ENCODE assay signal across 27 cellular contexts in genomic region chr3:89234620-89235019, GRCh38.
"Had no signal": no experiment of that assay in that cellular context is flagged by ENCODE, and none has a peak within 500 bp of the region (broad histone marks: within the 10 kb centered on the region; RNA-seq: fewer than 3 reads in every experiment).

No MANE protein-coding gene starts in this region.

- H3K4me3 ChIP-seq: stomach, suprapubic skin, testis, thoracic aorta, thyroid gland, tibial artery, tibial nerve, transverse colon, upper lobe of left lung, upper lobe of right lung, uterus, vagina had no signal

- H3K27me3 ChIP-seq: stomach, suprapubic skin, testis, thyroid gland, tibial artery, tibial nerve, transverse colon, upper lobe of left lung, upper lobe of right lung, uterus, vagina had no signal

- H3K4me1 ChIP-seq: suprapubic skin, testis, thyroid gland, tibial artery, transverse colon, upper lobe of left lung, upper lobe of right lung, uterus had no signal

- FAIRE-seq: urothelium cell line had no signal

- H3K9me3 ChIP-seq: stomach, suprapubic skin, testis, thoracic aorta, thyroid gland, tibial artery, tibial nerve, transverse colon, upper lobe of left lung, upper lobe of right lung, uterus, vagina had no signal

- H3K27ac ChIP-seq: stomach, suprapubic skin, testis, thoracic aorta, thyroid gland, tibial artery, tibial nerve, transverse colon, upper lobe of left lung, upper lobe of right lung, uterus, vagina had no signal

- DNase-seq: stimulated activated CD4-positive, alpha-beta T cell treated with anti-CD3 and anti-CD28 coated beads, Interleukin-2, amount 100 ng/mL, for 48 hours; stimulated activated CD4-positive, alpha-beta T cell treated with anti-CD3 and anti-CD28 coated beads, Interleukin-4, amount 100 ng/mL, for 1 hour; stimulated activated CD4-positive, alpha-beta T cell treated with anti-CD3 and anti-CD28 coated beads, Interleukin-4, amount 100 ng/mL, for 24 hours; stimulated activated CD4-positive, alpha-beta T cell treated with anti-CD3 and anti-CD28 coated beads, Interleukin-4, amount 100 ng/mL, for 4 hours; stimulated activated CD8-positive, alpha-beta memory T cell treated with anti-CD3 and anti-CD28 coated beads, Interleukin-4, amount 100 ng/mL, for 48 hours; stimulated activated naive B cell treated with anti-CD40 and anti-IgM and Interleukin-4, amounts not matched to agents 10 μg/mL and 1 μg/mL and 100 μg/mL, for 72 hours; stimulated activated naive CD4-positive, alpha-beta T cell; stimulated activated naive CD4-positive, alpha-beta T cell treated with Interleukin-2 at 50 U/mL for 16 hours; stimulated activated naive CD8-positive, alpha-beta T cell treated with anti-CD3 and anti-CD28 coated beads, Interleukin-15, amount 100 ng/mL, for 72 hours; stimulated activated naive CD8-positive, alpha-beta T cell treated with anti-CD3 and anti-CD28 coated beads, Interleukin-15, Interleukin-2, amounts not matched to agents 100 U/mL and 50 U/mL, for 24 hours; stomach; substantia nigra; testis; thyroid gland; tibial artery; transverse colon; trophoblast cell; upper lobe of left lung; upper lobe of right lung; uterus had no signal

- ATAC-seq: stimulated activated effector memory CD8-positive, alpha-beta T cell treated with anti-CD3 and anti-CD28 coated beads, Interleukin-12 subunit alpha, Interleukin-12 subunit beta, amount 100 ng/mL, for 72 hours; stimulated activated memory B cell treated with anti-CD40 and anti-IgM and Interleukin-4, amounts not matched to agents 10 μg/mL and 1 μg/mL and 100 μg/mL, for 72 hours; stimulated activated naive B cell treated with anti-CD40 and anti-IgM and Interleukin-4, amounts not matched to agents 10 μg/mL and 1 μg/mL and 100 μg/mL, for 72 hours; stimulated activated naive CD8-positive, alpha-beta T cell treated with anti-CD3 and anti-CD28 coated beads, Interleukin-15, amount 100 ng/mL, for 72 hours; stimulated activated naive CD8-positive, alpha-beta T cell treated with anti-CD3 and anti-CD28 coated beads, Interleukin-15, Interleukin-2, amounts not matched to agents 100 U/mL and 50 U/mL, for 24 hours; upper lobe of right lung had no signal

- H3K36me3 ChIP-seq: stomach, suprapubic skin, thoracic aorta, thyroid gland, tibial artery, tibial nerve, transverse colon, upper lobe of left lung, upper lobe of right lung, uterus, vagina had no signal
